9 cellular contexts compared by ENCODE assay signal in the genomic region with DNA sequence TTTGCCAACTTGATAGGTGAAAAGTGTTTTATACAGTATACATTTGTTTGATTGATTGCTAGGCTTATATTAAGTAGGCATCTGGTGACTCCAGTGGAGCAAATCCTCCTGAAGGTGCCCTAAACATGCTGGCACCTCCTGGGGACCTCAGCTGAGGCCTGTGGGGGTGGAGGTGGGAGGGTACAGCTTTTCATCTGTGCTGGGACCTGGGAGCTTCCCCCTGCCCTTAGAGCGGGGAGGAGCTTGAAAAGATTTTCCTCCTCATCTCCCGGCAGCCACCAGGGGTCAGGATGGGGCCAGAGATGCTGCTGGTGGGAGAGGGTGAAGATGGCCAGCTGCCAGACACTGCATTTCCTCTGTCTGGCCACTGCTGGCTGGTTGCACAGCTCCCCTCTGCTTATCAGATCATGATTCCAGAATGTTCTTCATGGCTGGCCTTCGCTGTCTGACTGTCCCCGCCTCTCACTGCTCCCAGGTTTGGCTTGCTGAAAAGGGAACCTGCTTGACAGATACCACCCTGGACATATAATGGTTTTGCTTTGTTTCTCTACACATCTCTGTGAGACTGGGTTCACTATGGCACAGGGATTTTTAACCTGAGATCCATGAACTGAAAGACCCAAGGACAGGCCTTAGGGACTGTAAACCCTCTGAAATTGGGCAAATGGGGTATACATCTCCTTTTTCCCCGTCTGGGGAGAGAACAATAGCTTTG. TPM values are rescaled to one million over a fixed set of nuclear protein-coding genes. Genes with fewer than 3 reads are reported as not detected.
DNase-seq lines count a peak whose midpoint lies in the region; ATAC-seq and TF ChIP-seq lines count a peak whose summit lies in the region.
"Had no signal": no experiment of that assay in that cellular context is flagged by ENCODE, and none has a peak within 500 bp of the region (broad histone marks: within the 10 kb centered on the region; RNA-seq: fewer than 3 reads in every experiment).

No MANE protein-coding gene starts in this region.

- 28 to 34% methylated on average over 5 of the region's 5 CpGs for WGBS in lower leg skin, 2 donors

- TF ChIP-seq CTCF in coronary artery (IDR thresholded peaks at IDR 0.05) = peak; percentile 22
- TF ChIP-seq CTCF in lower leg skin (IDR thresholded peaks at IDR 0.05) = peak in 1 of 3 donors; percentile 83

- H3K36me3 Mint-ChIP-seq in CD4-positive, alpha-beta memory T cell = no peaks in the 10 kb centered on the region
- no peaks in the 10 kb centered on the region for H3K36me3 Mint-ChIP-seq in activated CD4-positive, alpha-beta T cell treated with anti-CD3 and anti-CD28 coated beads, Interleukin-2, amount 10 ng/mL, durations not matched to agents 7 days and 5 days (ENCODE audit: low read depth)

- peak; percentile 77 to 80 (median 78) for DNase-seq in CD4-positive, alpha-beta memory T cell
- DNase-seq in NCI-H526 treated with DMSO at 0.1 percent for 48 hours (lab: John Stamatoyannopoulos, UW) (peak; percentile 32), coronary artery (ENCODE audit: low spot score) (no peak), lower leg skin (ENCODE audit: low spot score in 2 of 2) (peak; percentile 75 to 96)
- peak; percentile 80 for DNase-seq in activated CD4-positive, alpha-beta T cell treated with anti-CD3 and anti-CD28 coated beads, Interleukin-2, amount 10 ng/mL, durations not matched to agents 7 days and 5 days
- DNase-seq in stimulated activated CD4-positive, alpha-beta T cell treated with anti-CD3 and anti-CD28 coated beads, TNF-alpha, amount 100 ng/mL, for 4 hours (ENCODE audit: low read depth in 3 of 3) = peak; percentile 41 to 49 (median 49)

- no peaks in the 10 kb centered on the region for H3K27me3 ChIP-seq in CD4-positive, alpha-beta memory T cell (ENCODE audit: insufficient read depth, low read length)

- H3K9me3 ChIP-seq in CD4-positive, alpha-beta memory T cell (ENCODE audit: control insufficient read depth in 1 of 2, low read length in 2 of 2) = no peaks in the 10 kb centered on the region

- H3K4me3 ChIP-seq in CD4-positive, alpha-beta memory T cell (ENCODE audit: low read length in 2 of 2) = no peak overlapping the region
- H3K4me3 ChIP-seq in coronary artery (no peak overlapping the region), lower leg skin (ENCODE audit: low read depth, poor library complexity, severe bottlenecking) (no peak overlapping the region)

- peaks cover 4% of the 10 kb centered on the region for H3K4me1 ChIP-seq in CD4-positive, alpha-beta memory T cell (ENCODE audit: insufficient read depth, low read length)

- H3K4me3 Mint-ChIP-seq in CD4-positive, alpha-beta memory T cell = peak overlapping the region in 1 of 8 donors; percentile 46
- no peak overlapping the region for H3K4me3 Mint-ChIP-seq in activated CD4-positive, alpha-beta T cell treated with anti-CD3 and anti-CD28 coated beads, Interleukin-2, amount 10 ng/mL, durations not matched to agents 7 days and 5 days

- intact Hi-C loops in CD4-positive, alpha-beta memory T cell (cut with micrococcal nuclease) = loop anchor here (1.0 kb wide), 4 partner anchors 43 to 365 kb away; no protein-coding TSS in a partner anchor
- intact Hi-C loops in lower leg skin (cut with DNase I; ENCODE audit: low total_unique reads) = no loop called here

- POLR2A ChIA-PET in CD4-positive, alpha-beta memory T cell (lab: Charles Lee; ENCODE audit: partially characterized antibody) = interaction anchor here (0.8 to 1.2 kb wide), 4 partner anchors 21 to 364 kb away, joined by 3 to 4 read pairs (median 4); a partner anchor contains a TSS
- POLR2A ChIA-PET in activated CD4-positive, alpha-beta T cell treated with anti-CD3 and anti-CD28 coated beads, Interleukin-2, amount 10 ng/mL, durations not matched to agents 7 days and 5 days (lab: Charles Lee) = no interaction called here

- ATAC-seq in GM19455 (IDR thresholded peaks at IDR 0.05; ENCODE audit: unreplicated experiment) (peak; percentile 95), HG03558 (IDR thresholded peaks at IDR 0.05; ENCODE audit: extremely low read depth, unreplicated experiment) (peak; percentile 87)

- H3K9me3 Mint-ChIP-seq in CD4-positive, alpha-beta memory T cell = no peaks in the 10 kb centered on the region
- no peaks in the 10 kb centered on the region for H3K9me3 Mint-ChIP-seq in activated CD4-positive, alpha-beta T cell treated with anti-CD3 and anti-CD28 coated beads, Interleukin-2, amount 10 ng/mL, durations not matched to agents 7 days and 5 days

- peak overlapping the region in 1 of 7 donors; percentile 50 for H3K27ac Mint-ChIP-seq in CD4-positive, alpha-beta memory T cell
- no peak overlapping the region for H3K27ac Mint-ChIP-seq in activated CD4-positive, alpha-beta T cell treated with anti-CD3 and anti-CD28 coated beads, Interleukin-2, amount 10 ng/mL, durations not matched to agents 7 days and 5 days

- H3K27me3 Mint-ChIP-seq in CD4-positive, alpha-beta memory T cell = peaks cover 7 to 16% of the 10 kb centered on the region in 2 donors
- H3K27me3 Mint-ChIP-seq in activated CD4-positive, alpha-beta T cell treated with anti-CD3 and anti-CD28 coated beads, Interleukin-2, amount 10 ng/mL, durations not matched to agents 7 days and 5 days = peaks cover 17% of the 10 kb centered on the region

- no peak for TF ChIP-seq POLR2A in lower leg skin (IDR thresholded peaks at IDR 0.05)

- CTCF ChIA-PET in CD4-positive, alpha-beta memory T cell (lab: Charles Lee; ENCODE audit: partially characterized antibody) = interaction anchor here (0.6 to 4.6 kb wide), 31 partner anchors 8 to 365 kb away, joined by 3 to 73 read pairs (median 5); a partner anchor contains a TSS
- CTCF ChIA-PET in activated CD4-positive, alpha-beta T cell treated with anti-CD3 and anti-CD28 coated beads, Interleukin-2, amount 10 ng/mL, durations not matched to agents 7 days and 5 days (lab: Charles Lee) = interaction anchor here (0.6 to 4.3 kb wide), 17 partner anchors 9 to 826 kb away, joined by 3 to 16 read pairs (median 4); a partner anchor contains a TSS

- H3K4me1 Mint-ChIP-seq in CD4-positive, alpha-beta memory T cell = peaks cover 4 to 11% (median 6%) of the 10 kb centered on the region in 4 donors
- H3K4me1 Mint-ChIP-seq in activated CD4-positive, alpha-beta T cell treated with anti-CD3 and anti-CD28 coated beads, Interleukin-2, amount 10 ng/mL, durations not matched to agents 7 days and 5 days = peaks cover 6% of the 10 kb centered on the region

- no peak overlapping the region for H3K27ac ChIP-seq in CD4-positive, alpha-beta memory T cell (ENCODE audit: low read depth, low read length)
- no peak overlapping the region for H3K27ac ChIP-seq in coronary artery

- H3K36me3 ChIP-seq in CD4-positive, alpha-beta memory T cell (ENCODE audit: insufficient read depth, low read length) = no peaks in the 10 kb centered on the region

RNA-seq across cellular contexts. Expression of a gene that starts 10.5 kb away (rescaled TPM):
- total RNA-seq in CD4-positive, alpha-beta memory T cell = not detected
- under 1 TPM in 1 of 2 donors, not detected in 1; 0.08 TPM for polyA plus RNA-seq in CD4-positive, alpha-beta memory T cell
- not detected for total RNA-seq in activated CD4-positive, alpha-beta T cell treated with anti-CD3 and anti-CD28 coated beads, Interleukin-2, amount 10 ng/mL, durations not matched to agents 7 days and 5 days
- total RNA-seq in lower leg skin = 1 to 10 TPM in 3 of 4 donors, under 1 TPM in 1; 0.34 to 3.6 (median 1.4) TPM
- total RNA-seq: T-helper 2 cell treated with Interferon-gamma antibody and Interleukin-4, amounts not matched to agents 100 ng/mL and 5 ng/mL, for 36 hours had no signal

RNA-seq across cellular contexts. Expression of a gene that starts 21.4 kb away (rescaled TPM):
- total RNA-seq in CD4-positive, alpha-beta memory T cell = 100 to 1,000 TPM; 492 to 498 TPM
- 100 to 1,000 TPM in 1 of 2 donors, 10 to 100 TPM in 1; 65.7 to 108 TPM for polyA plus RNA-seq in CD4-positive, alpha-beta memory T cell
- 100 to 1,000 TPM; 306 to 333 TPM for total RNA-seq in activated CD4-positive, alpha-beta T cell treated with anti-CD3 and anti-CD28 coated beads, Interleukin-2, amount 10 ng/mL, durations not matched to agents 7 days and 5 days
- total RNA-seq in lower leg skin = 100 to 1,000 TPM; 113 to 206 (median 141) TPM

RNA-seq across cellular contexts. Expression of a gene that starts 33.0 kb away (rescaled TPM):
- 10 to 100 TPM; 25.6 to 26.2 TPM for total RNA-seq in CD4-positive, alpha-beta memory T cell
- polyA plus RNA-seq in CD4-positive, alpha-beta memory T cell = 10 to 100 TPM; 10.9 to 15.5 TPM
- 10 to 100 TPM in 1 of 2 experiments, 1 to 10 TPM in 1; 8.1 to 12.7 TPM for total RNA-seq in activated CD4-positive, alpha-beta T cell treated with anti-CD3 and anti-CD28 coated beads, Interleukin-2, amount 10 ng/mL, durations not matched to agents 7 days and 5 days
- 10 to 100 TPM in 3 of 4 donors, 1 to 10 TPM in 1; 2.8 to 10.9 (median 10.7) TPM for total RNA-seq in lower leg skin

RNA-seq across cellular contexts. Expression of a gene that starts 37.5 kb away (rescaled TPM):
- under 1 TPM; 0.35 to 0.36 TPM for total RNA-seq in CD4-positive, alpha-beta memory T cell
- not detected for polyA plus RNA-seq in CD4-positive, alpha-beta memory T cell
- 1 to 10 TPM; 1.0 to 1.1 TPM for total RNA-seq in activated CD4-positive, alpha-beta T cell treated with anti-CD3 and anti-CD28 coated beads, Interleukin-2, amount 10 ng/mL, durations not matched to agents 7 days and 5 days
- total RNA-seq in lower leg skin = under 1 TPM; 0.19 to 0.49 (median 0.27) TPM

RNA-seq across cellular contexts. Expression of a gene that starts 47.1 kb away (rescaled TPM):
- not detected for total RNA-seq in CD4-positive, alpha-beta memory T cell
- not detected for polyA plus RNA-seq in CD4-positive, alpha-beta memory T cell
- under 1 TPM; 0.44 to 0.50 TPM for total RNA-seq in activated CD4-positive, alpha-beta T cell treated with anti-CD3 and anti-CD28 coated beads, Interleukin-2, amount 10 ng/mL, durations not matched to agents 7 days and 5 days
- 1 to 10 TPM in 2 of 4 donors, not detected in 2; 1.9 to 6.0 TPM for total RNA-seq in lower leg skin
